ENCODE assay signal across 19 cellular contexts in the genomic region with DNA sequence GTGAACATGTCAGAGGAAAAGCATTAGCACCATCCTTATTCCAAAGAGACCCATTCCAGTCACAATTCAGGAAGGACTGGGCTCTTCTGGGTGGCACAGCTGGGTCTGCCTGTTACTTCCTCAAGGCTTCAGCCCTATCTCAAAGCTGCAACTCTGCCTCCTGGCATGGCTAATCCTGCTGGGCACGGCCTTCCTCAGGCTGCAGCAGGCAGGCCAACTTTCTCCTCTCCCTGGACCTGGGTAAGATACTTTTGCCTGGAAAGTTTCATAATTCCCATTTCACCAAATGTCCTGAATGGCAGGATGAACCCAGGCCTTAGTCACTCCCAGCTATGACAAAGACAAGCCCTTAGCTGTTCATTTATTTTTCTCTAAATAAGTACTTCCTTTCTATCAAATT.
"Had no signal": no experiment of that assay in that cellular context is flagged by ENCODE, and none has a peak within 500 bp of the region (broad histone marks: within the 10 kb centered on the region; RNA-seq: fewer than 3 reads in every experiment).

No MANE protein-coding gene starts in this region.

- H3K4me1 ChIP-seq: prostate gland had no signal

- H3K27ac ChIP-seq: cardiac muscle cell, esophagus muscularis mucosa, hepatocyte, prostate gland, right atrium auricular region had no signal

- H3K27me3 ChIP-seq: cardiac muscle cell, esophagus muscularis mucosa, hepatocyte, right atrium auricular region, thyroid gland had no signal

- DNase-seq: activated CD4-positive, alpha-beta T cell treated with anti-CD3 and anti-CD28 coated beads for 36 hours; activated CD4-positive, alpha-beta T cell treated with anti-CD3 and anti-CD28 coated beads, Interleukin-2, amount 50 U/mL, for 48 hours; activated gamma-delta T cell treated with Interleukin-2 at 50 U/mL for 16 hours; activated naive CD8-positive, alpha-beta T cell treated with anti-CD3 and anti-CD28 coated beads for 36 hours; amygdala; dermis blood vessel endothelial cell; effector memory CD4-positive, alpha-beta T cell; foreskin fibroblast; nephron progenitor cell; stimulated activated CD4-positive, alpha-beta T cell treated with anti-CD3 and anti-CD28 coated beads, Interleukin-4, amount 100 ng/mL, for 4 hours; stimulated activated naive CD4-positive, alpha-beta T cell; thyroid gland had no signal

- FAIRE-seq: endothelial cell of umbilical vein, TTC549 had no signal

- H3K9me3 ChIP-seq: esophagus muscularis mucosa, prostate gland, right atrium auricular region, thyroid gland had no signal

- H3K4me3 ChIP-seq: cardiac muscle cell, esophagus muscularis mucosa, hepatocyte, prostate gland, right atrium auricular region, thyroid gland had no signal
